In the genomic region with DNA sequence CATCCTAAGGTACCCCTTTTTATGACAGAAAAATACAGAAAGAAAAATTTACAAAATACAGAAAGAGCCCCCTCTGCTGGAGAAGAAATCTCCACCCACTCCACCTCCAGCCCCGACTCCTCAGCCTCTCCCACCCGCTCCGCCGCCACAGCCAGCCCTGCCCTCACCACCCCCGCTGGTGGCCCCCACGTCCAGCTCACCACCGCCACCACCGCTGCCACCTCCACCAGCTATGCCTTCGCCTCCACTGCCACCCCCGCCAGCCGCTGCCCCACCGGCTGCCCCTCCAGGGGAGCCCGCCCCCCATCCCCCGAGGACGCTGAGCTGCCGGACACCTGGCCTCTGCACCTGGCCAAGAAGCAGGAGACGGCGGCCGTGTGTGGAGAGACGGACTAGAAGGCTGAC, we compare ENCODE assay signal across 1 cellular context.
TF ChIP-seq lines count a peak whose summit lies in the region.

No MANE protein-coding gene starts in this region.

TF ChIP-seq in A549, 52 proteins besides CTCF, POLR2A, EP300 and RAD21:
- TF ChIP-seq CBX8 (IDR thresholded peaks at IDR 0.05) (no peak), HMGXB4 (CRISPR knock-in tag; IDR thresholded peaks at IDR 0.05; ENCODE audit: borderline replicate concordance) (no peak), TFCP2L1 (CRISPR knock-in tag; IDR thresholded peaks at IDR 0.05) (no peak), KDM1A (IDR thresholded peaks at IDR 0.05; ENCODE audit: low read depth) (no peak), FOSB (CRISPR knock-in tag; IDR thresholded peaks at IDR 0.05) (no peak), RNF2 (IDR thresholded peaks at IDR 0.05; ENCODE audit: borderline replicate concordance, low read depth) (no peak), FOXS1 (CRISPR knock-in tag; IDR thresholded peaks at IDR 0.05) (no peak), PHF8 (IDR thresholded peaks at IDR 0.05; ENCODE audit: borderline replicate concordance, low read depth) (no peak), ZSCAN20 (CRISPR knock-in tag; IDR thresholded peaks at IDR 0.05) (no peak)
- TF ChIP-seq, protein P1, sequence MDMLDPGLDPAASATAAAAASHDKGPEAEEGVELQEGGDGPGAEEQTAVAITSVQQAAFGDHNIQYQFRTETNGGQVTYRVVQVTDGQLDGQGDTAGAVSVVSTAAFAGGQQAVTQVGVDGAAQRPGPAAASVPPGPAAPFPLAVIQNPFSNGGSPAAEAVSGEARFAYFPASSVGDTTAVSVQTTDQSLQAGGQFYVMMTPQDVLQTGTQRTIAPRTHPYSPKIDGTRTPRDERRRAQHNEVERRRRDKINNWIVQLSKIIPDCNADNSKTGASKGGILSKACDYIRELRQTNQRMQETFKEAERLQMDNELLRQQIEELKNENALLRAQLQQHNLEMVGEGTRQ (IDR thresholded peaks at IDR 0.05): no peak
